2 cellular contexts compared by ENCODE assay signal in genomic region chr11:47067401-47067800, GRCh38.
TF ChIP-seq lines count a peak whose summit lies in the region.

No MANE protein-coding gene starts in this region.

TF ChIP-seq in GM23338, 12 proteins besides CTCF, POLR2A, EP300 and RAD21:
- 0 out of 2 replicates have a peak, but pooled peaks have one; percentile 43 for TF ChIP-seq ZNF462 (CRISPR knock-in tag; IDR thresholded peaks at IDR 0.05)
- TF ChIP-seq, protein P1, sequence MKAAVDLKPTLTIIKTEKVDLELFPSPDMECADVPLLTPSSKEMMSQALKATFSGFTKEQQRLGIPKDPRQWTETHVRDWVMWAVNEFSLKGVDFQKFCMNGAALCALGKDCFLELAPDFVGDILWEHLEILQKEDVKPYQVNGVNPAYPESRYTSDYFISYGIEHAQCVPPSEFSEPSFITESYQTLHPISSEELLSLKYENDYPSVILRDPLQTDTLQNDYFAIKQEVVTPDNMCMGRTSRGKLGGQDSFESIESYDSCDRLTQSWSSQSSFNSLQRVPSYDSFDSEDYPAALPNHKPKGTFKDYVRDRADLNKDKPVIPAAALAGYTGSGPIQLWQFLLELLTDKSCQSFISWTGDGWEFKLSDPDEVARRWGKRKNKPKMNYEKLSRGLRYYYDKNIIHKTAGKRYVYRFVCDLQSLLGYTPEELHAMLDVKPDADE (IDR thresholded peaks at IDR 0.05), result no peak

TF ChIP-seq in K562, 482 proteins besides CTCF, POLR2A, EP300 and RAD21 (continued from another document):
- TF ChIP-seq ARID1B (IDR thresholded peaks at IDR 0.05), result peak; percentile 33; the same call in 1 of the 2 replicates
- TF ChIP-seq, protein P2, sequence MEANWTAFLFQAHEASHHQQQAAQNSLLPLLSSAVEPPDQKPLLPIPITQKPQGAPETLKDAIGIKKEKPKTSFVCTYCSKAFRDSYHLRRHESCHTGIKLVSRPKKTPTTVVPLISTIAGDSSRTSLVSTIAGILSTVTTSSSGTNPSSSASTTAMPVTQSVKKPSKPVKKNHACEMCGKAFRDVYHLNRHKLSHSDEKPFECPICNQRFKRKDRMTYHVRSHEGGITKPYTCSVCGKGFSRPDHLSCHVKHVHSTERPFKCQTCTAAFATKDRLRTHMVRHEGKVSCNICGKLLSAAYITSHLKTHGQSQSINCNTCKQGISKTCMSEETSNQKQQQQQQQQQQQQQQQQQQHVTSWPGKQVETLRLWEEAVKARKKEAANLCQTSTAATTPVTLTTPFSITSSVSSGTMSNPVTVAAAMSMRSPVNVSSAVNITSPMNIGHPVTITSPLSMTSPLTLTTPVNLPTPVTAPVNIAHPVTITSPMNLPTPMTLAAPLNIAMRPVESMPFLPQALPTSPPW (CRISPR knock-in tag; IDR thresholded peaks at IDR 0.05), result peak; percentile 26; the same call in 1 of the 2 replicates
- TF ChIP-seq BHLHE40 (IDR thresholded peaks at IDR 0.05; ENCODE audit: low read length), result peak; percentile 47; the same call in 1 of the 2 replicates
- 0 out of 2 replicates have a peak, but pooled peaks have one; percentile 17 for TF ChIP-seq CTBP1 (IDR thresholded peaks at IDR 0.05; ENCODE audit: borderline replicate concordance)
- TF ChIP-seq TEAD4 (IDR thresholded peaks at IDR 0.05; ENCODE audit: low read length), result 0 out of 2 replicates have a peak, but pooled peaks have one; percentile 16
- no peak for TF ChIP-seq TEAD4 (CRISPR knock-in tag; IDR thresholded peaks at IDR 0.05; ENCODE audit: borderline replicate concordance)
- no peak for TF ChIP-seq PTTG1 (tag; IDR thresholded peaks at IDR 0.05; ENCODE audit: low read depth)
- TF ChIP-seq MECOM (CRISPR knock-in tag; IDR thresholded peaks at IDR 0.05), result peak; percentile 19; the same call in 1 of the 2 replicates
- peak; percentile 43; the same call in 1 of the 2 replicates for TF ChIP-seq ETV1 (tag; conservative IDR thresholded peaks at IDR 0.05; ENCODE audit: low read depth)
